ENCODE assay signal across 28 cellular contexts in genomic region chr9:104073770-104074133, GRCh38. TPM values are rescaled to one million over a fixed set of nuclear protein-coding genes. Genes with fewer than 3 reads are reported as not detected.
DNase-seq lines count a peak whose midpoint lies in the region; ATAC-seq, FAIRE-seq and TF ChIP-seq lines count a peak whose summit lies in the region.
"Had no signal": no experiment of that assay in that cellular context is flagged by ENCODE, and none has a peak within 500 bp of the region (broad histone marks: within the 10 kb centered on the region; RNA-seq: fewer than 3 reads in every experiment).

No MANE protein-coding gene starts in this region.

- no peaks in the 10 kb centered on the region for H3K36me3 Mint-ChIP-seq in activated CD4-positive, alpha-beta T cell treated with anti-CD3 and anti-CD28 coated beads for 36 hours (ENCODE audit: low read depth)

- H3K9ac ChIP-seq in IMR-90 (ENCODE audit: low read depth, low read length) (no peak overlapping the region), smooth muscle cell (ENCODE audit: low read depth) (no peak overlapping the region)

- CTCF ChIA-PET in IMR-90 (lab: Yijun Ruan, JAX), result interaction anchor here (1.4 kb wide), 1 partner anchor 18 kb away, joined by 6 read pairs; no protein-coding TSS in a partner anchor
- CTCF ChIA-PET in activated CD4-positive, alpha-beta T cell treated with anti-CD3 and anti-CD28 coated beads for 36 hours (lab: Charles Lee), result interaction anchor here (0.8 to 1.1 kb wide), 3 partner anchors 18 to 50 kb away, joined by 3 to 4 read pairs (median 3); no protein-coding TSS in a partner anchor

- no peaks in the 10 kb centered on the region for H3K79me2 ChIP-seq in smooth muscle cell (ENCODE audit: low read depth)

- no peak overlapping the region for H3K56ac ChIP-seq in IMR-90 (ENCODE audit: extremely low read depth, insufficient read depth, low read length)

- peak overlapping the region; percentile 19; the same call in 1 of the 2 replicates for H4K5ac ChIP-seq in IMR-90 (ENCODE audit: low read depth, low read length)

- no peak for TF ChIP-seq EP300 in gastroesophageal sphincter (IDR thresholded peaks at IDR 0.05)

- H3K4me3 ChIP-seq in IMR-90 (ENCODE audit: insufficient read depth, low read depth, low read length) (no peak overlapping the region), gastroesophageal sphincter (no peak overlapping the region), pancreas (no peak overlapping the region), small intestine (ENCODE audit: low read depth in 1 of 2, low read length in 2 of 2) (no peak overlapping the region), smooth muscle cell (no peak overlapping the region)
- H3K4me3 ChIP-seq: gastrocnemius medialis, psoas muscle, SJCRH30, thoracic aorta had no signal

- no peaks in the 10 kb centered on the region for H3F3A ChIP-seq in smooth muscle cell (ENCODE audit: low read depth)

- TF ChIP-seq POLR2A in IMR-90 (IDR thresholded peaks at IDR 0.05; ENCODE audit: low read depth, low read length) (no peak), gastroesophageal sphincter (IDR thresholded peaks at IDR 0.05) (no peak)

- H3K27ac ChIP-seq in IMR-90 (ENCODE audit: insufficient read depth, low read length) (peak overlapping the region; percentile 81; the same call in 1 of the 2 replicates), gastroesophageal sphincter (peak overlapping the region; percentile 50 to 70 (median 66)), pancreas (no peak overlapping the region), small intestine (ENCODE audit: low read depth in 1 of 2, low read length in 1 of 2) (no peak overlapping the region), smooth muscle cell (ENCODE audit: low read depth) (no peak overlapping the region)
- H3K27ac ChIP-seq: brain microvascular endothelial cell, C4-2B, gastrocnemius medialis, psoas muscle, SJCRH30, thoracic aorta had no signal

- H3K18ac ChIP-seq in IMR-90 (ENCODE audit: low read depth, low read length), result peak overlapping the region; percentile 66; the same call in 1 of the 2 replicates

- H3K27me3 Mint-ChIP-seq in activated CD4-positive, alpha-beta T cell treated with anti-CD3 and anti-CD28 coated beads for 36 hours, result peaks cover 20% of the 10 kb centered on the region

- ATAC-seq in IMR-90 (ENCODE audit: low read depth), result no peak
- ATAC-seq in gastroesophageal sphincter, result no peak
- ATAC-seq in pancreas, result peak; percentile 40 to 91 (median 89)
- ATAC-seq in activated CD4-positive, alpha-beta T cell treated with anti-CD3 and anti-CD28 coated beads for 36 hours, result no peak
- ATAC-seq: gastrocnemius medialis, Panc1 had no signal

- H2BK20ac ChIP-seq in IMR-90 (ENCODE audit: low read depth, low read length), result peak overlapping the region; percentile 45

- H2AK9ac ChIP-seq in IMR-90 (replicated peaks; ENCODE audit: low read depth, low read length, poor library complexity), result no peak overlapping the region

- peak overlapping the region; percentile 85 for H2BK120ac ChIP-seq in IMR-90 (ENCODE audit: low read depth, low read length)

- H3K79me1 ChIP-seq in IMR-90 (ENCODE audit: low read depth in 1 of 2, low read length in 2 of 2), result no peaks in the 10 kb centered on the region

- dilution Hi-C loops in IMR-90 (cut with HindIII; ENCODE audit: low sequenced_read_pairs, unreplicated experiment), result no loop called here

- intact Hi-C loops in IMR-90 (cut with micrococcal nuclease) (no loop called here), pancreas (cut with DNase I) (no loop called here)
- intact Hi-C loops in activated CD4-positive, alpha-beta T cell treated with anti-CD3 and anti-CD28 coated beads for 36 hours (cut with DNase I, micrococcal nuclease), result no loop called here

- H4K8ac ChIP-seq in IMR-90 (ENCODE audit: low read depth in 2 of 2, low read length in 2 of 2), result peak overlapping the region; percentile 20 to 33; a peak in 2 of 4 replicates

- no peaks in the 10 kb centered on the region for H3K27me3 ChIP-seq in IMR-90 (ENCODE audit: control insufficient read depth, insufficient read depth, low read length)
- H3K27me3 ChIP-seq in gastroesophageal sphincter, result no peaks in the 10 kb centered on the region
- no peaks in the 10 kb centered on the region for H3K27me3 ChIP-seq in pancreas
- no peaks in the 10 kb centered on the region for H3K27me3 ChIP-seq in small intestine (ENCODE audit: control insufficient read depth in 2 of 2, insufficient read depth in 2 of 2, low read length in 2 of 2)
- H3K27me3 ChIP-seq in smooth muscle cell (ENCODE audit: low read depth), result no peaks in the 10 kb centered on the region
- H3K27me3 ChIP-seq: brain microvascular endothelial cell, gastrocnemius medialis, SJCRH30 had no signal

- no peak overlapping the region for H3K4me3 Mint-ChIP-seq in activated CD4-positive, alpha-beta T cell treated with anti-CD3 and anti-CD28 coated beads for 36 hours
- H3K4me3 Mint-ChIP-seq: T-helper 1 cell treated with Interleukin-12 subunit alpha and Interleukin-12 subunit beta and Interleukin-4 antibody, amounts not matched to agents 30 μg/mL and 1 μg/mL, for 36 hours had no signal

- no TSS peak for BruUV-seq in IMR-90 (replicated peaks; lab: Mats Ljungman, UMichigan)

- 0 out of 2 replicates have a peak, but pooled peaks cover 3% of the 10 kb centered on the region for H3K9me1 ChIP-seq in IMR-90 (ENCODE audit: insufficient read depth, low read length)

- no peaks in the 10 kb centered on the region for H3K36me3 ChIP-seq in IMR-90 (ENCODE audit: control insufficient read depth, insufficient read depth, low read length)
- no peaks in the 10 kb centered on the region for H3K36me3 ChIP-seq in gastroesophageal sphincter
- no peaks in the 10 kb centered on the region for H3K36me3 ChIP-seq in pancreas
- H3K36me3 ChIP-seq in small intestine (ENCODE audit: control insufficient read depth in 2 of 2, insufficient read depth in 2 of 2, low read length in 2 of 2), result no peaks in the 10 kb centered on the region
- H3K36me3 ChIP-seq in smooth muscle cell (ENCODE audit: low read depth), result no peaks in the 10 kb centered on the region
- H3K36me3 ChIP-seq: brain microvascular endothelial cell, gastrocnemius medialis, SJCRH30, thoracic aorta had no signal

- no peaks in the 10 kb centered on the region for H3K9me3 Mint-ChIP-seq in activated CD4-positive, alpha-beta T cell treated with anti-CD3 and anti-CD28 coated beads for 36 hours (ENCODE audit: low read depth)

- no CpG with 5 or more reads among the region's 3 CpGs for WGBS in IMR-90 (ENCODE audit: extremely low coverage in 2 of 2, insufficient read length in 1 of 2), 2 experiments
- WGBS in gastroesophageal sphincter (ENCODE audit: low coverage in 1 of 2), 2 donors, result 75 to 84% methylated on average over 2 to 3 of the region's 3 CpGs
- 26 to 40% methylated on average over 3 of the region's 3 CpGs for WGBS in pancreas, 2 donors
- WGBS in small intestine, 3 donors, result 80 to 91% (median 88%) methylated on average over 3 of the region's 3 CpGs
- 91% methylated on average over 3 of the region's 3 CpGs for WGBS in smooth muscle cell (ENCODE audit: low lambda C conversion rate)

- no peaks in the 10 kb centered on the region for H3K4me1 Mint-ChIP-seq in activated CD4-positive, alpha-beta T cell treated with anti-CD3 and anti-CD28 coated beads for 36 hours

- H2BK15ac ChIP-seq in IMR-90 (ENCODE audit: low read depth, low read length), result peak overlapping the region; percentile 54; the same call in 2 of the 3 replicates

- H3K4me1 ChIP-seq in IMR-90 (ENCODE audit: control insufficient read depth, insufficient read depth, low read length) (peaks cover 10% of the 10 kb centered on the region), gastroesophageal sphincter (peaks cover 13 to 38% (median 19%) of the 10 kb centered on the region in 3 donors), pancreas (peaks cover 0 to 18% (median 8%) of the 10 kb centered on the region in 3 donors), small intestine (ENCODE audit: control insufficient read depth in 2 of 2, insufficient read depth in 1 of 2, low read depth in 1 of 2, low read length in 1 of 2) (no peaks in the 10 kb centered on the region), smooth muscle cell (ENCODE audit: low read depth) (no peaks in the 10 kb centered on the region)
- H3K4me1 ChIP-seq: SJCRH30 had no signal

- no peak overlapping the region for H3K27ac Mint-ChIP-seq in activated CD4-positive, alpha-beta T cell treated with anti-CD3 and anti-CD28 coated beads for 36 hours
- H3K27ac Mint-ChIP-seq: T-helper 1 cell treated with Interleukin-12 subunit alpha and Interleukin-12 subunit beta and Interleukin-4 antibody, amounts not matched to agents 30 μg/mL and 1 μg/mL, for 36 hours had no signal

- H2AK5ac ChIP-seq in IMR-90 (ENCODE audit: low read depth, low read length), result peak overlapping the region; percentile 10; the same call in 1 of the 2 replicates

- peak; percentile 6 for DNase-seq in AG08396 (ENCODE audit: low spot score)
- DNase-seq in IMR-90, result no peak
- peak in 3 of 6 donors; percentile 17 to 47 (median 20) for DNase-seq in pancreas
- DNase-seq in NCI-H748 treated with DMSO at 0.1 percent for 48 hours (lab: John Stamatoyannopoulos, UW), result no peak
- no peak for DNase-seq in small intestine
- DNase-seq in smooth muscle cell (lab: John Stamatoyannopoulos, UW; ENCODE audit: unreplicated experiment), result no peak
- DNase-seq in activated CD4-positive, alpha-beta T cell treated with anti-CD3 and anti-CD28 coated beads for 36 hours, result no peak
- DNase-seq: activated CD8-positive, alpha-beta memory T cell treated with anti-CD3 and anti-CD28 coated beads for 24 hours; activated gamma-delta T cell treated with Interleukin-2 at 50 U/mL for 16 hours; activated T-cell treated with anti-CD3 and anti-CD28 coated beads, Interleukin-2, amount 50 U/mL, for 1 hour; brain microvascular endothelial cell; effector CD8-positive, alpha-beta T cell; gastrocnemius medialis; islet precursor cell; NCI-H1417; NCI-H2081 treated with DMSO at 0.1 percent for 48 hours; psoas muscle; SJCRH30; stimulated activated CD4-positive, alpha-beta T cell treated with anti-CD3 and anti-CD28 coated beads, Interleukin-12 subunit alpha, Interleukin-12 subunit beta, amount 100 ng/mL, for 4 hours; stimulated activated CD4-positive, alpha-beta T cell treated with anti-CD3 and anti-CD28 coated beads, Interleukin-4, amount 100 ng/mL, for 24 hours; stimulated activated naive CD4-positive, alpha-beta T cell had no signal

- H4K91ac ChIP-seq in IMR-90 (ENCODE audit: insufficient read depth, low read depth, low read length), result peak overlapping the region; percentile 66

- H3K14ac ChIP-seq in IMR-90 (replicated peaks; ENCODE audit: low read depth, low read length), result no peak overlapping the region; the same call in 1 of the 2 replicates

- FAIRE-seq in pancreas (lab: Jason Lieb, UNC) (no peak), small intestine (lab: Jason Lieb, UNC) (no peak)
- FAIRE-seq: D721Med, GM19239 had no signal

- H3K4me2 ChIP-seq in IMR-90 (ENCODE audit: low read depth, low read length) (no peak overlapping the region), smooth muscle cell (no peak overlapping the region)

- H3K23ac ChIP-seq in IMR-90 (ENCODE audit: low read depth, low read length), result no peak overlapping the region; the same call in 1 of the 2 replicates

- H2BK5ac ChIP-seq in IMR-90 (ENCODE audit: low read depth, low read length, poor library complexity, severe bottlenecking), result peak overlapping the region; percentile 56

- H3K9me3 ChIP-seq in IMR-90 (ENCODE audit: control insufficient read depth, insufficient read depth, low read length) (no peaks in the 10 kb centered on the region), gastroesophageal sphincter (no peaks in the 10 kb centered on the region), pancreas (no peaks in the 10 kb centered on the region), small intestine (ENCODE audit: control insufficient read depth, low read depth) (no peaks in the 10 kb centered on the region), smooth muscle cell (replicated peaks; ENCODE audit: low read depth) (no peaks in the 10 kb centered on the region)
- H3K9me3 ChIP-seq: gastrocnemius medialis, psoas muscle, thoracic aorta had no signal

- POLR2A ChIA-PET in IMR-90 (lab: Charles Lee; ENCODE audit: unreplicated experiment), result no interaction called here
- POLR2A ChIA-PET in activated CD4-positive, alpha-beta T cell treated with anti-CD3 and anti-CD28 coated beads for 36 hours (lab: Charles Lee), result no interaction called here

- TF ChIP-seq CTCF in IMR-90 (conservative IDR thresholded peaks at IDR 0.05; ENCODE audit: low read depth, low read length), result no peak
- no peak for TF ChIP-seq CTCF in gastroesophageal sphincter (IDR thresholded peaks at IDR 0.05)
- TF ChIP-seq CTCF in pancreas (IDR thresholded peaks at IDR 0.05), result no peak
- TF ChIP-seq CTCF in smooth muscle cell (IDR thresholded peaks at IDR 0.05; ENCODE audit: borderline replicate concordance, insufficient read depth, poor library complexity, severe bottlenecking), result no peak

- no peaks in the 10 kb centered on the region for H4K20me1 ChIP-seq in IMR-90 (ENCODE audit: insufficient read depth, low read length)
- no peaks in the 10 kb centered on the region for H4K20me1 ChIP-seq in smooth muscle cell (ENCODE audit: low read depth)

- in situ Hi-C loops in IMR-90 (cut with MboI; ENCODE audit: low sequenced_read_pairs), result no loop called here

- peak overlapping the region; percentile 21 for H3K4ac ChIP-seq in IMR-90 (ENCODE audit: low read depth, low read length)

- TF ChIP-seq RAD21 in IMR-90 (IDR thresholded peaks at IDR 0.05; ENCODE audit: low read length), result no peak

- peak overlapping the region; percentile 16 for H2AFZ ChIP-seq in IMR-90 (replicated peaks; ENCODE audit: low read length, poor library complexity)
- H2AFZ ChIP-seq in smooth muscle cell (ENCODE audit: low read depth), result no peak overlapping the region

RNA-seq across cellular contexts. Expression of gene SMC2, which starts 20.4 kb away (rescaled TPM):
- total RNA-seq in IMR-90 (2012; rRNA removed), result 12.4 and 21.4 TPM in 2 replicates
- polyA plus RNA-seq in IMR-90 (2012; rRNA removed), result 4.1 and 4.9 TPM in 2 replicates
- 0.42 and 0.67 TPM in 2 replicates for polyA plus RNA-seq in IMR-90 (2012; cell fraction: cytosol; rRNA removed)
- 0.27 and 2.8 TPM in 2 replicates for polyA plus RNA-seq in IMR-90 (2012; cell fraction: nucleus; rRNA removed; ENCODE audit: low replicate concordance)
- total RNA-seq in gastroesophageal sphincter, result 10 to 100 TPM in 3 of 4 donors, 1 to 10 TPM in 1; 6.7 to 14.1 (median 12.7) TPM
- 1 to 10 TPM; 1.5 to 4.4 (median 3.1) TPM for total RNA-seq in pancreas
- 1 to 10 TPM in 1 of 2 donors, under 1 TPM in 1; 0.68 to 1.7 TPM for polyA plus RNA-seq in pancreas
- polyA plus RNA-seq in small intestine, result 1 to 10 TPM; 1.6 to 9.8 (median 2.2) TPM
- total RNA-seq in smooth muscle cell, result 13.9 and 17.2 TPM in 2 replicates
- 17.6 and 18.7 TPM in 2 replicates for polyA plus RNA-seq in smooth muscle cell
- 10 to 100 TPM; 78.4 to 84.5 TPM for total RNA-seq in activated CD4-positive, alpha-beta T cell treated with anti-CD3 and anti-CD28 coated beads for 36 hours

Comparison
In these comparisons a context has a peak if more than half of its experiments do, and no peak if none do; other contexts are left out.
1. ATAC-seq: peak in pancreas (4 of 4); none in IMR-90 (single experiment), gastroesophageal sphincter (single experiment) and activated CD4-positive, alpha-beta T cell treated with anti-CD3 and anti-CD28 coated beads for 36 hours (single experiment).
2. H3K27ac ChIP-seq: peak in IMR-90 (single experiment) and gastroesophageal sphincter (4 of 4); none in pancreas (0 of 4), small intestine (0 of 2) and smooth muscle cell (single experiment).